Comparison of ENCODE assay signal across 8 cellular contexts in the genomic region with DNA sequence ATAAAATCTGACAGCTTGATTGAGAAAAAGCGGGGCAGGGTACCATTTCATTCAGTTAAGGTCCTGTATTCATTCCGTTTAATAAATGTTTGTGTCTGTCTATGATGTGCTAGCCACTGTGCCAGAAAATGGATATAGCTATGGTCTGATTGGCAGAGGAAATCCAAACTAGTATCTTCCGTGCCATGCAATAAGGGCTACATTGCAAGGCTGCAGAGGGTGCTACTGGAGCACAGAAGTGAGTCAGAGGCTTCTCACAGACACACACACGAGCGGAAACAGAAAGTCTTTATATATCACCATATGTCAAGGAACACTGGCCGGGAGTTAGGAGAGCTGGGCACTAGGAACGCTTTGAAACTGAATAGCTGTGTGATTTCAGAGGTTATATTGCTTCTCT. TPM values are rescaled to one million over a fixed set of nuclear protein-coding genes. Genes with fewer than 3 reads are reported as not detected.
DNase-seq lines count a peak whose midpoint lies in the region; ATAC-seq and TF ChIP-seq lines count a peak whose summit lies in the region.
"Not testable (repeated sequence)": the region's sequence is repeated elsewhere in the genome, so short reads cannot be mapped to it uniquely, and the experiment has no call there.

No MANE protein-coding gene starts in this region.

- not testable (repeated sequence) for H3K9me2 ChIP-seq in SU-DHL-6 (replicated peaks; ENCODE audit: insufficient read depth, low read length)

- peak overlapping the region; percentile 67 for H3K4me3 ChIP-seq in SU-DHL-6 (ENCODE audit: insufficient read depth, low read length, poor library complexity, severe bottlenecking)

- not testable (repeated sequence) for H3K79me2 ChIP-seq in SU-DHL-6 (ENCODE audit: insufficient read depth, low read length)

- peak; percentile 48; the same call in 1 of the 2 replicates for TF ChIP-seq RAD21 in Ishikawa (IDR thresholded peaks at IDR 0.05; ENCODE audit: low read depth)

- not testable (repeated sequence) for H3K36me3 ChIP-seq in SU-DHL-6 (ENCODE audit: low read length)

- ATAC-seq in stimulated activated naive CD8-positive, alpha-beta T cell treated with anti-CD3 and anti-CD28 coated beads, Interleukin-15, Interleukin-2, amounts not matched to agents 100 U/mL and 50 U/mL, for 24 hours: peak; percentile 78

- H3K4me1 Mint-ChIP-seq in nephron: not testable (repeated sequence)

- H3K27ac Mint-ChIP-seq in nephron: peak overlapping the region; percentile 85 to 98 (median 97)

- H3K36me3 Mint-ChIP-seq in nephron (ENCODE audit: low read depth): not testable (repeated sequence)

- H3K4me2 ChIP-seq in SU-DHL-6 (ENCODE audit: low read depth, low read length, poor library complexity, severe bottlenecking): peak overlapping the region; percentile 44

- not testable (repeated sequence) for H3K9me3 Mint-ChIP-seq in nephron

- H3K9me3 ChIP-seq in SU-DHL-6 (ENCODE audit: insufficient read depth, low read length): not testable (repeated sequence)

- H2AFZ ChIP-seq in SU-DHL-6 (ENCODE audit: low read depth, low read length, severe bottlenecking): peak overlapping the region; percentile 96

- H4K20me1 ChIP-seq in SU-DHL-6 (ENCODE audit: low read depth, low read length): not testable (repeated sequence)

- intact Hi-C loops in head of caudate nucleus (cut with DNase I): not testable (repeated sequence)

- TF ChIP-seq EP300 in Ishikawa (IDR thresholded peaks at IDR 0.05; ENCODE audit: borderline replicate concordance): not testable (repeated sequence)

- H3K9ac ChIP-seq in SU-DHL-6 (ENCODE audit: low read length): peak overlapping the region; percentile 74

- H3K27ac ChIP-seq in SU-DHL-6 (ENCODE audit: low read depth, low read length): 0 out of 2 replicates have a peak overlapping the region, but pooled peaks have one; percentile 42

- peak; percentile 56 for DNase-seq in Daoy (ENCODE audit: low read depth)
- DNase-seq in H4 (ENCODE audit: low spot score): peak; percentile 25
- DNase-seq in amygdala (lab: John Stamatoyannopoulos, UW): peak in 37 of 56 donors; percentile 1 to 69 (median 13)
- DNase-seq in head of caudate nucleus: peak in 41 of 42 donors; percentile 23 to 84 (median 54)
- peak; percentile 32 for DNase-seq in stimulated activated naive CD8-positive, alpha-beta T cell treated with anti-CD3 and anti-CD28 coated beads, Interleukin-15, Interleukin-2, amounts not matched to agents 100 U/mL and 50 U/mL, for 24 hours

- H3K4me3 Mint-ChIP-seq in nephron: peak overlapping the region; percentile 94 to 99 (median 97)

- TF ChIP-seq CTCF in SU-DHL-6 (IDR thresholded peaks at IDR 0.05; ENCODE audit: insufficient read depth, low read length, poor library complexity, severe bottlenecking); nephron (IDR thresholded peaks at IDR 0.05; ENCODE audit: unreplicated experiment in 3 of 3): not testable (repeated sequence)

- not testable (repeated sequence) for H3K27me3 ChIP-seq in SU-DHL-6 (ENCODE audit: low read length)

- H3F3A ChIP-seq in SU-DHL-6 (ENCODE audit: insufficient read depth): not testable (repeated sequence)

- H3K27me3 Mint-ChIP-seq in nephron (ENCODE audit: low read depth): not testable (repeated sequence)

RNA-seq across cellular contexts. Expression of a gene that starts 29.3 kb away (rescaled TPM):
- total RNA-seq in Daoy (2014; rRNA removed; shearing (Covaris generic)): 1.3 and 2.6 TPM in 2 replicates
- total RNA-seq in H4 (2014; rRNA removed; shearing (Covaris generic)): 0.35 and 2.9 TPM in 2 replicates

Comparison
In these comparisons a context has a peak if more than half of its experiments do, and no peak if none do; other contexts are left out.
1. Peak in every context shown above with its lines: DNase-seq, ATAC-seq, H3K4me3 ChIP-seq and H3K27ac ChIP-seq.